17 cellular contexts compared by ENCODE assay signal in the genomic region with DNA sequence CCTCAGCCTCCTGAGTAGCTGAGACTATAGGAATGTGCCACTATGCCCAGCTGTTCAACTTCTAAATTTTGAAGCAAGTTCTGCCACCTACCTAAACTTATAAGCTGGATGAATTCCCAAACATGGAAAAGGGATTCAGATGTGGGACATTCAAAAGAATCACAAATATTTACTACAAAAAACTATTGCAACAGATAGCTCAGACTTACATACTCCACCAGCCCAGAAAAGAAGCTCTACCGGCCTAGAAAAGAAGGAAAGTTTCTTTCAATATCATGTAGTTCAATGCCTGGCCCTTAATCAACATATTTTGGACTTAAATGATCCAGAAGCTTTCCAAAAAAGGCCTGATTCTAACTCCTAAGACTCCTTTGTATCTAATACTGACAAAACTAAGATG. TPM values are rescaled to one million over a fixed set of nuclear protein-coding genes. Genes with fewer than 3 reads are reported as not detected.
"Had no signal": no experiment of that assay in that cellular context is flagged by ENCODE, and none has a peak within 500 bp of the region (broad histone marks: within the 10 kb centered on the region; RNA-seq: fewer than 3 reads in every experiment).

No MANE protein-coding gene starts in this region.

- H3K4me3 ChIP-seq: gastroesophageal sphincter, left lung, right lobe of liver, thoracic aorta had no signal

- H3K36me3 Mint-ChIP-seq: activated naive CD4-positive, alpha-beta T cell treated with anti-CD3 and anti-CD28 coated beads, Interleukin-2, amount 50 U/mL, for 72 hours; WTC11 had no signal

- H3K27ac Mint-ChIP-seq: activated CD8-positive, alpha-beta T cell treated with anti-CD3 and anti-CD28 coated beads for 36 hours; activated naive CD4-positive, alpha-beta T cell treated with anti-CD3 and anti-CD28 coated beads, Interleukin-2, amount 50 U/mL, for 72 hours; effector memory CD8-positive, alpha-beta T cell; stimulated activated naive CD8-positive, alpha-beta T cell treated with anti-CD3 and anti-CD28 coated beads, Interleukin-15, amount 100 ng/mL, for 72 hours; WTC11 had no signal

- H3K4me3 Mint-ChIP-seq: activated CD8-positive, alpha-beta T cell treated with anti-CD3 and anti-CD28 coated beads for 36 hours; activated T-cell treated with anti-CD3 and anti-CD28 coated beads, Interleukin-2, amount 50 U/mL, for 4 hours; effector memory CD8-positive, alpha-beta T cell; neural crest cell; stimulated activated naive CD8-positive, alpha-beta T cell treated with anti-CD3 and anti-CD28 coated beads, Interleukin-15, amount 100 ng/mL, for 72 hours; WTC11 had no signal

- H3K4me1 Mint-ChIP-seq: neural crest cell; stimulated activated naive CD8-positive, alpha-beta T cell treated with anti-CD3 and anti-CD28 coated beads, Interleukin-15, amount 100 ng/mL, for 72 hours had no signal

- H3K27ac ChIP-seq: brain microvascular endothelial cell, gastroesophageal sphincter, left lung, thoracic aorta had no signal

- H3K36me3 ChIP-seq: brain microvascular endothelial cell, gastroesophageal sphincter, left lung, right lobe of liver, thoracic aorta had no signal

- ATAC-seq: activated CD8-positive, alpha-beta T cell treated with anti-CD3 and anti-CD28 coated beads for 36 hours; activated naive CD4-positive, alpha-beta T cell treated with anti-CD3 and anti-CD28 coated beads, Interleukin-2, amount 50 U/mL, for 72 hours; activated T-cell treated with anti-CD3 and anti-CD28 coated beads, Interleukin-2, amount 50 U/mL, for 4 hours; effector memory CD8-positive, alpha-beta T cell; gastroesophageal sphincter; left lung; stimulated activated naive CD8-positive, alpha-beta T cell treated with anti-CD3 and anti-CD28 coated beads, Interleukin-15, amount 100 ng/mL, for 72 hours; WTC11 had no signal

- H3K4me1 ChIP-seq: gastroesophageal sphincter, left lung had no signal

- H3K9me3 ChIP-seq: gastroesophageal sphincter, left lung, right lobe of liver, thoracic aorta had no signal

- H3K9me3 Mint-ChIP-seq: activated CD8-positive, alpha-beta T cell treated with anti-CD3 and anti-CD28 coated beads for 36 hours; activated naive CD4-positive, alpha-beta T cell treated with anti-CD3 and anti-CD28 coated beads, Interleukin-2, amount 50 U/mL, for 72 hours; activated T-cell treated with anti-CD3 and anti-CD28 coated beads, Interleukin-2, amount 50 U/mL, for 4 hours; effector memory CD8-positive, alpha-beta T cell; neural crest cell; stimulated activated naive CD8-positive, alpha-beta T cell treated with anti-CD3 and anti-CD28 coated beads, Interleukin-15, amount 100 ng/mL, for 72 hours; WTC11 had no signal

- H3K27me3 ChIP-seq: brain microvascular endothelial cell, gastroesophageal sphincter, left lung, right lobe of liver had no signal

- DNase-seq: activated CD4-positive, alpha-beta T cell treated with anti-CD3 and anti-CD28 coated beads for 4 hours; activated CD8-positive, alpha-beta T cell treated with anti-CD3 and anti-CD28 coated beads for 36 hours; activated effector memory CD4-positive, alpha-beta T cell treated with Interleukin-2 at 50 U/mL for 16 hours; activated T-cell treated with anti-CD3 and anti-CD28 coated beads, Interleukin-2, amount 50 U/mL, for 4 hours; amniotic stem cell; brain microvascular endothelial cell; cerebellar nuclear complex; dermis blood vessel endothelial cell; effector memory CD8-positive, alpha-beta T cell; left lung; right lobe of liver; stimulated activated naive CD8-positive, alpha-beta T cell treated with anti-CD3 and anti-CD28 coated beads, Interleukin-15, amount 100 ng/mL, for 72 hours had no signal

RNA-seq across cellular contexts. Expression of gene SH3RF2, which starts 23.8 kb away (rescaled TPM):
- total RNA-seq: activated CD8-positive, alpha-beta T cell treated with anti-CD3 and anti-CD28 coated beads for 36 hours; activated naive CD4-positive, alpha-beta T cell treated with anti-CD3 and anti-CD28 coated beads, Interleukin-2, amount 50 U/mL, for 72 hours had no signal
